8 cellular contexts compared by ENCODE assay signal in the genomic region with DNA sequence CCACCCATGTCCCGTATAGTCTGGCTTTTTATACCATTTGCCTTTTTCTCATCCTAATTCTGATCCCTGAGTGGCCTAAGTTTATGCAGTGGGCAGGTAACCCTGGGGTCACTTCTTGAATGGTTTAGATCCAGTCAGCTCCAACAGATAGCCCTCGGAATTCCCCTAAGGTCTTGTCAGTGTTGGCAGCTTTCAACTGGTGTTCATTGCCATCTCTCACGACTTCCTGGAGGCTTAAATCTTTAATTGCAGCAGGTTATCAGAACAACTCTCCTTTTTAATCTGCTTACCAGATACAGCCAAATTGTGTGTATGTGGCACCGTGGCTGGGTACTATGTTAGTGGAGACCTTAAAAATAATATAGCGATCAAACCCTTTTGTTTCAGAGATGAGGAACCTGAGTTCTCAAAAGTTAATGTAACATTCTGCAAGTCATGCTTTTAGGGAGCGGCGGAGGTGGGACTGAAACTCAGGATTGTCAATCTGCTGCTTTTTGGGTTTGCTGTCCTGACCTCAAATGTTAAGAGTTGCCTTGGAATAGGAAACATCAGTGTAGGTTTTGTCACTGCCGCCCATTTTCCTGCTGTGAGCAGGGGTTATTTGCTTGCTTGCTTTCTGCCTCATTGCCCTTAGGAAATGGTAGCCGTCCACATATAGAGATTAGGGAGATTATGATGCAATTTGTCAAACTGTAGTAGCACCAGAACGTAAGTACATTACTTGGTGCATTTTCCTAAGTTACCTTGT. TPM values are rescaled to one million over a fixed set of nuclear protein-coding genes. Genes with fewer than 3 reads are reported as not detected.
DNase-seq lines count a peak whose midpoint lies in the region; ATAC-seq lines count a peak whose summit lies in the region.

No MANE protein-coding gene starts in this region.

- peak overlapping the region; percentile 91 to 100 (median 98) for H3K4me3 Mint-ChIP-seq in CD8-positive, alpha-beta memory T cell
- H3K4me3 Mint-ChIP-seq in activated T-helper 17 cell treated with anti-CD3 and anti-CD28 coated beads, Interleukin-2, amount 50 U/mL, for 72 hours = peak overlapping the region; percentile 98

- H3K9me3 ChIP-seq in CD8-positive, alpha-beta memory T cell (ENCODE audit: low read length) = no peaks in the 10 kb centered on the region

- H3K27me3 ChIP-seq in CD8-positive, alpha-beta memory T cell (ENCODE audit: insufficient read depth, low read length, poor library complexity, severe bottlenecking) = no peaks in the 10 kb centered on the region

- peaks cover 54 to 64% (median 60%) of the 10 kb centered on the region in 3 donors for H3K4me1 Mint-ChIP-seq in CD8-positive, alpha-beta memory T cell
- peaks cover 29% of the 10 kb centered on the region for H3K4me1 Mint-ChIP-seq in activated T-helper 17 cell treated with anti-CD3 and anti-CD28 coated beads, Interleukin-2, amount 50 U/mL, for 72 hours

- peaks cover 40% of the 10 kb centered on the region for H3K4me1 ChIP-seq in CD8-positive, alpha-beta memory T cell (ENCODE audit: insufficient read depth, low read length)

- peaks cover 4 to 44% (median 11%) of the 10 kb centered on the region in 3 donors for H3K36me3 Mint-ChIP-seq in CD8-positive, alpha-beta memory T cell
- peaks cover 53% of the 10 kb centered on the region for H3K36me3 Mint-ChIP-seq in activated T-helper 17 cell treated with anti-CD3 and anti-CD28 coated beads, Interleukin-2, amount 50 U/mL, for 72 hours (ENCODE audit: low read depth)

- CTCF ChIA-PET in CD8-positive, alpha-beta memory T cell (lab: Charles Lee) = interaction anchor here (1.5 to 6.4 kb wide), 3 partner anchors 17 to 428 kb away, joined by 4 to 38 read pairs (median 8); partner anchors contain the start of gene CBLL1

- ATAC-seq in GM19043 (IDR thresholded peaks at IDR 0.05; ENCODE audit: low read depth, unreplicated experiment) = peak; percentile 4
- ATAC-seq in HG03460 (IDR thresholded peaks at IDR 0.05; ENCODE audit: unreplicated experiment) = peak; percentile 23
- peak; percentile 28 for ATAC-seq in activated T-helper 17 cell treated with anti-CD3 and anti-CD28 coated beads, Interleukin-2, amount 50 U/mL, for 72 hours (replicated peaks)

- peak in 1 of 5 donors; percentile 38 for DNase-seq in CD8-positive, alpha-beta memory T cell
- peak; percentile 24 for DNase-seq in stimulated activated naive CD4-positive, alpha-beta T cell treated with Interleukin-2 at 50 U/mL for 16 hours (lab: John Stamatoyannopoulos, UW)
- DNase-seq in NCI-H1694 treated with DMSO at 0.1 percent for 48 hours (lab: John Stamatoyannopoulos, UW) (no peak), NCI-H1048 (lab: John Stamatoyannopoulos, UW) (no peak)

- POLR2A ChIA-PET in CD8-positive, alpha-beta memory T cell (lab: Charles Lee) = interaction anchor here (1.8 to 2.3 kb wide), 3 partner anchors 148 to 723 kb away, joined by 4 to 13 read pairs (median 8); partner anchors contain the start of genes CBLL1 and HBP1

- H3K27me3 Mint-ChIP-seq in CD8-positive, alpha-beta memory T cell = peaks cover 0 to 4% of the 10 kb centered on the region in 2 donors
- no peaks in the 10 kb centered on the region for H3K27me3 Mint-ChIP-seq in activated T-helper 17 cell treated with anti-CD3 and anti-CD28 coated beads, Interleukin-2, amount 50 U/mL, for 72 hours

- no peaks in the 10 kb centered on the region for H3K9me3 Mint-ChIP-seq in CD8-positive, alpha-beta memory T cell
- no peaks in the 10 kb centered on the region for H3K9me3 Mint-ChIP-seq in activated T-helper 17 cell treated with anti-CD3 and anti-CD28 coated beads, Interleukin-2, amount 50 U/mL, for 72 hours

- peak overlapping the region; percentile 90 to 100 (median 99) for H3K27ac Mint-ChIP-seq in CD8-positive, alpha-beta memory T cell
- peak overlapping the region; percentile 99 for H3K27ac Mint-ChIP-seq in activated T-helper 17 cell treated with anti-CD3 and anti-CD28 coated beads, Interleukin-2, amount 50 U/mL, for 72 hours

- H3K36me3 ChIP-seq in CD8-positive, alpha-beta memory T cell (ENCODE audit: insufficient read depth, low read length) = peaks cover 10% of the 10 kb centered on the region

- peak overlapping the region; percentile 86 for H3K4me3 ChIP-seq in CD8-positive, alpha-beta memory T cell (ENCODE audit: low read length)
- H3K4me3 ChIP-seq in iPS-11a (ENCODE audit: low read depth, low read length) = peak overlapping the region; percentile 82

- H3K27ac ChIP-seq in CD8-positive, alpha-beta memory T cell (ENCODE audit: low read depth, low read length) = peak overlapping the region; percentile 93

RNA-seq across cellular contexts. Expression of gene DLD, which starts 0.8 kb away (rescaled TPM):
- total RNA-seq in CD8-positive, alpha-beta memory T cell = 100 to 1,000 TPM; 121 TPM
- polyA plus RNA-seq in CD8-positive, alpha-beta memory T cell = 53.4 TPM
- total RNA-seq in activated T-helper 17 cell treated with anti-CD3 and anti-CD28 coated beads, Interleukin-2, amount 50 U/mL, for 72 hours = 100 to 1,000 TPM in 1 of 2 donors, 10 to 100 TPM in 1; 75.3 to 112 TPM
